12 cellular contexts compared by ENCODE assay signal in genomic region chr10:17001297-17001744, GRCh38.
DNase-seq lines count a peak whose midpoint lies in the region; ATAC-seq lines count a peak whose summit lies in the region.
"Had no signal": no experiment of that assay in that cellular context is flagged by ENCODE, and none has a peak within 500 bp of the region (broad histone marks: within the 10 kb centered on the region; RNA-seq: fewer than 3 reads in every experiment).

No MANE protein-coding gene starts in this region.

- DNase-seq in CD8-positive, alpha-beta memory T cell: no peak
- DNase-seq in T-helper 17 cell (no peak), fibroblast of gingiva (ENCODE audit: low read depth) (peak; percentile 77), SW480 (ENCODE audit: low spot score) (no peak), iPS-NIHi11 (ENCODE audit: low spot score) (no peak), cerebellar nuclear complex (lab: John Stamatoyannopoulos, UW) (no peak), dedifferentiated amniotic fluid mesenchymal stem cell (ENCODE audit: extremely low spot score) (no peak)
- DNase-seq: NCI-H1048, NCI-H526 treated with DMSO at 0.1 percent for 48 hours had no signal

- CTCF ChIA-PET in CD8-positive, alpha-beta memory T cell (lab: Charles Lee): no interaction called here

- H3K9me3 Mint-ChIP-seq in CD8-positive, alpha-beta memory T cell: no peaks in the 10 kb centered on the region

- no peaks in the 10 kb centered on the region for H3K27me3 Mint-ChIP-seq in CD8-positive, alpha-beta memory T cell
- H3K27me3 Mint-ChIP-seq in T-helper 17 cell: no peaks in the 10 kb centered on the region

- no peaks in the 10 kb centered on the region for H3K36me3 Mint-ChIP-seq in CD8-positive, alpha-beta memory T cell
- no peaks in the 10 kb centered on the region for H3K36me3 Mint-ChIP-seq in T-helper 17 cell (ENCODE audit: low read depth)

- no peak overlapping the region for H3K27ac ChIP-seq in CD8-positive, alpha-beta memory T cell (ENCODE audit: low read depth, low read length)
- H3K27ac ChIP-seq in rectal smooth muscle tissue (ENCODE audit: low read depth, low read length): peak overlapping the region; percentile 68

- H3K4me1 Mint-ChIP-seq in CD8-positive, alpha-beta memory T cell: peaks cover 34 to 37% (median 35%) of the 10 kb centered on the region in 3 donors
- H3K4me1 Mint-ChIP-seq in T-helper 17 cell: peaks cover 23% of the 10 kb centered on the region

- peak overlapping the region in 5 of 8 donors; percentile 25 to 99 (median 97) for H3K27ac Mint-ChIP-seq in CD8-positive, alpha-beta memory T cell
- H3K27ac Mint-ChIP-seq in T-helper 17 cell: peak overlapping the region; percentile 99

- ATAC-seq in T-helper 17 cell: no peak

- no peaks in the 10 kb centered on the region for H3K9me3 ChIP-seq in CD8-positive, alpha-beta memory T cell (ENCODE audit: low read length)
- no peaks in the 10 kb centered on the region for H3K9me3 ChIP-seq in T-helper 17 cell (ENCODE audit: control insufficient read depth, low read length, poor library complexity, severe bottlenecking)

- H3K36me3 ChIP-seq in CD8-positive, alpha-beta memory T cell (ENCODE audit: insufficient read depth, low read length): no peaks in the 10 kb centered on the region
- no peaks in the 10 kb centered on the region for H3K36me3 ChIP-seq in rectal smooth muscle tissue (ENCODE audit: control insufficient read depth, insufficient read depth, low read length)
- H3K36me3 ChIP-seq: BLaER1 treated with 17β-estradiol and CSF1 and Interleukin-3, amounts not matched to agents 10 nM and 100 nM had no signal

- H3K4me3 Mint-ChIP-seq in CD8-positive, alpha-beta memory T cell: no peak overlapping the region
- no peak overlapping the region for H3K4me3 Mint-ChIP-seq in T-helper 17 cell

- peaks cover 32% of the 10 kb centered on the region for H3K4me1 ChIP-seq in CD8-positive, alpha-beta memory T cell (ENCODE audit: insufficient read depth, low read length)
- no peaks in the 10 kb centered on the region for H3K4me1 ChIP-seq in rectal smooth muscle tissue (ENCODE audit: control insufficient read depth, insufficient read depth, low read length)
- H3K4me1 ChIP-seq: parathyroid adenoma had no signal

- no peaks in the 10 kb centered on the region for H3K27me3 ChIP-seq in CD8-positive, alpha-beta memory T cell (ENCODE audit: insufficient read depth, low read length, poor library complexity, severe bottlenecking)
- H3K27me3 ChIP-seq in rectal smooth muscle tissue (ENCODE audit: control insufficient read depth, insufficient read depth, low read length): no peaks in the 10 kb centered on the region
- H3K27me3 ChIP-seq: BLaER1 treated with 17β-estradiol and CSF1 and Interleukin-3, amounts not matched to agents 10 nM and 100 nM had no signal

- H3K9ac ChIP-seq in rectal smooth muscle tissue (ENCODE audit: low read length): no peak overlapping the region
- H3K9ac ChIP-seq: BLaER1 treated with 17β-estradiol and CSF1 and Interleukin-3, amounts not matched to agents 10 nM and 100 nM; parathyroid adenoma had no signal

- H3K4me3 ChIP-seq in CD8-positive, alpha-beta memory T cell (ENCODE audit: low read length): no peak overlapping the region
- H3K4me3 ChIP-seq in rectal smooth muscle tissue (ENCODE audit: low read length): no peak overlapping the region
- H3K4me3 ChIP-seq: BLaER1 treated with 17β-estradiol and CSF1 and Interleukin-3, amounts not matched to agents 10 nM and 100 nM had no signal

- POLR2A ChIA-PET in CD8-positive, alpha-beta memory T cell (lab: Charles Lee): no interaction called here
